Comparison of ENCODE assay signal across 1 cellular context in the genomic region with DNA sequence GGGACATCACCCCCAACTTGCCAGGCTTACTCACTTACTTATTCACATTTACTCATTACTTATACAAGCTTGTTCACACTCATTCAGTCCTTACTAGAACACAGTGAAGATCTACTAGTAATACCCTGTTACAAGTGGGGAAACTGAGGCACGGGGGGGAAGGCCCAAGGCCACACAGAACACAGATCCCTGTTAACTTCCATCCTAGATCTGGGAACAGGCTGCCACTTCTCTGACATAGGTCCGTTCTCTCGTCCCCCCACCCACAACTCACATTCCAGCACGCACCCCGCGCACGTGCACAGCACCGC.
TF ChIP-seq lines count a peak whose summit lies in the region.

No MANE protein-coding gene starts in this region.

TF ChIP-seq in Ishikawa, 13 proteins besides CTCF, POLR2A, EP300 and RAD21 (continued from another document):
- TF ChIP-seq, protein P1, sequence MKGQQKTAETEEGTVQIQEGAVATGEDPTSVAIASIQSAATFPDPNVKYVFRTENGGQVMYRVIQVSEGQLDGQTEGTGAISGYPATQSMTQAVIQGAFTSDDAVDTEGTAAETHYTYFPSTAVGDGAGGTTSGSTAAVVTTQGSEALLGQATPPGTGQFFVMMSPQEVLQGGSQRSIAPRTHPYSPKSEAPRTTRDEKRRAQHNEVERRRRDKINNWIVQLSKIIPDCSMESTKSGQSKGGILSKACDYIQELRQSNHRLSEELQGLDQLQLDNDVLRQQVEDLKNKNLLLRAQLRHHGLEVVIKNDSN (IDR thresholded peaks at IDR 0.05) = peak; percentile 46; the same call in 1 of the 2 replicates
- TF ChIP-seq TEAD4 (IDR thresholded peaks at IDR 0.05) = 0 out of 2 replicates have a peak, but pooled peaks have one; percentile 51
